Comparison of ENCODE assay signal across 24 cellular contexts in the genomic region with DNA sequence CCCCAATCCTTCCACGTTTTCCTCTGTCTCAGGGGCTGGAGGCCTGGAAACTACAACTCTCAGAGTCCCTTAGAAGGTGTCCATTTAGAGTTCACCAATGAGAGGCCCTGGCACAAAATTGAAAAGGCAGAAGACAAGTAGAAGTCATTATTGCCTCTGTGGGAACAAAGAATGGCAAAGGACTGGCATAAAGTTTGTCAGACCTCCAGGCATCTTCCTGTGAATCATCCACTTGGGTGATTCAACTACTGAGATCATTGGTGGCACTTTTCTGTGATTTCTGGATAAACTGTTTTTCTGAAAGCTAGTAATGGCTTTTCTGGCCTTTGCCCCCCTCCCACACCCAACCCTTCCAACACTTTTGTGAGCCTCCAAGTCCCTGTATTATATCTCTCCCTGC. TPM values are rescaled to one million over a fixed set of nuclear protein-coding genes. Genes with fewer than 3 reads are reported as not detected.
DNase-seq lines count a peak whose midpoint lies in the region.
"Had no signal": no experiment of that assay in that cellular context is flagged by ENCODE, and none has a peak within 500 bp of the region (broad histone marks: within the 10 kb centered on the region; RNA-seq: fewer than 3 reads in every experiment).

No MANE protein-coding gene starts in this region.

- H3K36me3 Mint-ChIP-seq in activated CD4-positive, alpha-beta memory T cell treated with anti-CD3 and anti-CD28 coated beads for 36 hours: no peaks in the 10 kb centered on the region
- H3K36me3 Mint-ChIP-seq in activated CD4-positive, alpha-beta memory T cell treated with anti-CD3 and anti-CD28 coated beads, Interleukin-2, amount 10 ng/mL, durations not matched to agents 7 days and 5 days (ENCODE audit: low read depth): no peaks in the 10 kb centered on the region
- H3K36me3 Mint-ChIP-seq in activated T-helper 2 cell treated with anti-CD3 and anti-CD28 coated beads, Interferon-gamma antibody, Interleukin-2, Interleukin-4, amounts not matched to agents 10 μg/mL and 5 μg/mL and 100 μg/mL, durations not matched to agents 14 hours and 24 hours and 36 hours (ENCODE audit: low read depth): no peaks in the 10 kb centered on the region
- H3K36me3 Mint-ChIP-seq: memory B cell had no signal

- H3K4me1 Mint-ChIP-seq in activated CD4-positive, alpha-beta memory T cell treated with anti-CD3 and anti-CD28 coated beads for 36 hours (ENCODE audit: low read depth): peaks cover 11% of the 10 kb centered on the region
- H3K4me1 Mint-ChIP-seq in activated CD4-positive, alpha-beta memory T cell treated with anti-CD3 and anti-CD28 coated beads, Interleukin-2, amount 10 ng/mL, durations not matched to agents 7 days and 5 days: peaks cover 8% of the 10 kb centered on the region
- peaks cover 15% of the 10 kb centered on the region for H3K4me1 Mint-ChIP-seq in activated T-helper 2 cell treated with anti-CD3 and anti-CD28 coated beads, Interferon-gamma antibody, Interleukin-2, Interleukin-4, amounts not matched to agents 10 μg/mL and 5 μg/mL and 100 μg/mL, durations not matched to agents 14 hours and 24 hours and 36 hours (ENCODE audit: low read depth)
- H3K4me1 Mint-ChIP-seq: H9 had no signal

- POLR2A ChIA-PET in activated CD4-positive, alpha-beta memory T cell treated with anti-CD3 and anti-CD28 coated beads for 36 hours (lab: Charles Lee): no interaction called here
- POLR2A ChIA-PET in activated CD4-positive, alpha-beta memory T cell treated with anti-CD3 and anti-CD28 coated beads, Interleukin-2, amount 10 ng/mL, durations not matched to agents 7 days and 5 days (lab: Charles Lee): no interaction called here

- H3K9me3 Mint-ChIP-seq in activated CD4-positive, alpha-beta memory T cell treated with anti-CD3 and anti-CD28 coated beads for 36 hours: no peaks in the 10 kb centered on the region
- H3K9me3 Mint-ChIP-seq in activated CD4-positive, alpha-beta memory T cell treated with anti-CD3 and anti-CD28 coated beads, Interleukin-2, amount 10 ng/mL, durations not matched to agents 7 days and 5 days: no peaks in the 10 kb centered on the region
- H3K9me3 Mint-ChIP-seq in activated T-helper 2 cell treated with anti-CD3 and anti-CD28 coated beads, Interferon-gamma antibody, Interleukin-2, Interleukin-4, amounts not matched to agents 10 μg/mL and 5 μg/mL and 100 μg/mL, durations not matched to agents 14 hours and 24 hours and 36 hours: no peaks in the 10 kb centered on the region
- H3K9me3 Mint-ChIP-seq: H9, memory B cell had no signal

- intact Hi-C loops in activated CD4-positive, alpha-beta memory T cell treated with anti-CD3 and anti-CD28 coated beads for 36 hours (cut with micrococcal nuclease): no loop called here
- intact Hi-C loops in activated T-helper 2 cell treated with anti-CD3 and anti-CD28 coated beads, Interferon-gamma antibody, Interleukin-2, Interleukin-4, amounts not matched to agents 10 μg/mL and 5 μg/mL and 100 μg/mL, durations not matched to agents 14 hours and 24 hours and 36 hours (cut with micrococcal nuclease): loop anchor here (1.0 kb wide), 1 partner anchor 33 kb away; no protein-coding TSS in a partner anchor

- CTCF ChIA-PET in activated CD4-positive, alpha-beta memory T cell treated with anti-CD3 and anti-CD28 coated beads for 36 hours (lab: Charles Lee): interaction anchor here (2.8 kb wide), 1 partner anchor 10 kb away, joined by 12 read pairs; no protein-coding TSS in a partner anchor
- CTCF ChIA-PET in activated CD4-positive, alpha-beta memory T cell treated with anti-CD3 and anti-CD28 coated beads, Interleukin-2, amount 10 ng/mL, durations not matched to agents 7 days and 5 days (lab: Charles Lee): no interaction called here

- peaks cover 3% of the 10 kb centered on the region for H3K27me3 Mint-ChIP-seq in activated CD4-positive, alpha-beta memory T cell treated with anti-CD3 and anti-CD28 coated beads for 36 hours
- peaks cover 3% of the 10 kb centered on the region for H3K27me3 Mint-ChIP-seq in activated CD4-positive, alpha-beta memory T cell treated with anti-CD3 and anti-CD28 coated beads, Interleukin-2, amount 10 ng/mL, durations not matched to agents 7 days and 5 days
- no peaks in the 10 kb centered on the region for H3K27me3 Mint-ChIP-seq in activated T-helper 2 cell treated with anti-CD3 and anti-CD28 coated beads, Interferon-gamma antibody, Interleukin-2, Interleukin-4, amounts not matched to agents 10 μg/mL and 5 μg/mL and 100 μg/mL, durations not matched to agents 14 hours and 24 hours and 36 hours (ENCODE audit: low read depth)
- H3K27me3 Mint-ChIP-seq: memory B cell had no signal

- peak; percentile 14 for DNase-seq in activated CD4-positive, alpha-beta memory T cell treated with anti-CD3 and anti-CD28 coated beads for 36 hours
- DNase-seq in activated CD4-positive, alpha-beta memory T cell treated with anti-CD3 and anti-CD28 coated beads, Interleukin-2, amount 10 ng/mL, durations not matched to agents 7 days and 5 days: no peak
- DNase-seq in ELR (ENCODE audit: low read depth): peak; percentile 20
- DNase-seq in RPMI7951 (ENCODE audit: low read depth): peak; percentile 22
- DNase-seq in kidney tubule cell (ENCODE audit: low spot score): peak; percentile 76
- no peak for DNase-seq in HuH-7 (ENCODE audit: low spot score)
- no peak for DNase-seq in GM19240 (ENCODE audit: insufficient read length, low spot score)
- DNase-seq in activated T-helper 2 cell treated with anti-CD3 and anti-CD28 coated beads, Interferon-gamma antibody, Interleukin-2, Interleukin-4, amounts not matched to agents 10 μg/mL and 5 μg/mL and 100 μg/mL, durations not matched to agents 14 hours and 24 hours and 36 hours (ENCODE audit: low spot score): no peak
- DNase-seq: activated CD4-positive, alpha-beta T cell treated with anti-CD3 and anti-CD28 coated beads, Interleukin-2, amount 50 U/mL, for 4 hours; activated T-cell treated with anti-CD3 and anti-CD28 coated beads for 4 hours; Caco-2; DMS79; glutamatergic neuron; H9; left cardiac atrium; NCI-H2029 treated with DMSO at 0.1 percent for 48 hours; NCI-H226; NCI-H748 treated with DMSO at 0.1 percent for 48 hours; WERI-Rb-1 had no signal

- H3K27ac Mint-ChIP-seq in activated CD4-positive, alpha-beta memory T cell treated with anti-CD3 and anti-CD28 coated beads for 36 hours: no peak overlapping the region
- H3K27ac Mint-ChIP-seq in activated CD4-positive, alpha-beta memory T cell treated with anti-CD3 and anti-CD28 coated beads, Interleukin-2, amount 10 ng/mL, durations not matched to agents 7 days and 5 days: no peak overlapping the region
- no peak overlapping the region for H3K27ac Mint-ChIP-seq in activated T-helper 2 cell treated with anti-CD3 and anti-CD28 coated beads, Interferon-gamma antibody, Interleukin-2, Interleukin-4, amounts not matched to agents 10 μg/mL and 5 μg/mL and 100 μg/mL, durations not matched to agents 14 hours and 24 hours and 36 hours
- H3K27ac Mint-ChIP-seq: H9, memory B cell, progenitor cell of endocrine pancreas had no signal

- no peak overlapping the region for H3K4me3 Mint-ChIP-seq in activated CD4-positive, alpha-beta memory T cell treated with anti-CD3 and anti-CD28 coated beads for 36 hours
- H3K4me3 Mint-ChIP-seq in activated CD4-positive, alpha-beta memory T cell treated with anti-CD3 and anti-CD28 coated beads, Interleukin-2, amount 10 ng/mL, durations not matched to agents 7 days and 5 days: no peak overlapping the region
- H3K4me3 Mint-ChIP-seq in activated T-helper 2 cell treated with anti-CD3 and anti-CD28 coated beads, Interferon-gamma antibody, Interleukin-2, Interleukin-4, amounts not matched to agents 10 μg/mL and 5 μg/mL and 100 μg/mL, durations not matched to agents 14 hours and 24 hours and 36 hours (ENCODE audit: low read depth): no peak overlapping the region
- H3K4me3 Mint-ChIP-seq: H9, memory B cell had no signal

RNA-seq across cellular contexts. Expression of gene C12orf42, which starts 42.6 kb away (rescaled TPM):
- not detected for total RNA-seq in activated CD4-positive, alpha-beta memory T cell treated with anti-CD3 and anti-CD28 coated beads for 36 hours
- under 1 TPM; 0.25 to 0.48 TPM for total RNA-seq in activated CD4-positive, alpha-beta memory T cell treated with anti-CD3 and anti-CD28 coated beads, Interleukin-2, amount 10 ng/mL, durations not matched to agents 7 days and 5 days
- total RNA-seq in RPMI7951 (2014; rRNA removed; shearing (Covaris generic)): not detected in 2 replicates
- not detected in 2 replicates for total RNA-seq in activated T-helper 2 cell treated with anti-CD3 and anti-CD28 coated beads, Interferon-gamma antibody, Interleukin-2, Interleukin-4, amounts not matched to agents 10 μg/mL and 5 μg/mL and 100 μg/mL, durations not matched to agents 14 hours and 24 hours and 36 hours
- total RNA-seq: Caco-2, cardiac septum, H9, left cardiac atrium, Right ventricle myocardium inferior had no signal

RNA-seq across cellular contexts. Expression of gene STAB2, which starts 48.7 kb away (rescaled TPM):
- not detected for total RNA-seq in activated CD4-positive, alpha-beta memory T cell treated with anti-CD3 and anti-CD28 coated beads for 36 hours
- not detected for total RNA-seq in activated CD4-positive, alpha-beta memory T cell treated with anti-CD3 and anti-CD28 coated beads, Interleukin-2, amount 10 ng/mL, durations not matched to agents 7 days and 5 days
- not detected in 2 replicates for total RNA-seq in RPMI7951 (2014; rRNA removed; shearing (Covaris generic))
- not detected in 2 replicates for total RNA-seq in activated T-helper 2 cell treated with anti-CD3 and anti-CD28 coated beads, Interferon-gamma antibody, Interleukin-2, Interleukin-4, amounts not matched to agents 10 μg/mL and 5 μg/mL and 100 μg/mL, durations not matched to agents 14 hours and 24 hours and 36 hours
- total RNA-seq: GM12878, progenitor cell of endocrine pancreas had no signal

Comparison
In these comparisons a context has a peak if more than half of its experiments do, and no peak if none do; other contexts are left out.
1. DNase-seq: peak in activated CD4-positive, alpha-beta memory T cell treated with anti-CD3 and anti-CD28 coated beads for 36 hours (single experiment), ELR (single experiment), RPMI7951 (single experiment) and kidney tubule cell (single experiment); none in activated CD4-positive, alpha-beta memory T cell treated with anti-CD3 and anti-CD28 coated beads, Interleukin-2, amount 10 ng/mL, durations not matched to agents 7 days and 5 days (single experiment), HuH-7 (single experiment), GM19240 (single experiment) and activated T-helper 2 cell treated with anti-CD3 and anti-CD28 coated beads, Interferon-gamma antibody, Interleukin-2, Interleukin-4, amounts not matched to agents 10 μg/mL and 5 μg/mL and 100 μg/mL, durations not matched to agents 14 hours and 24 hours and 36 hours (single experiment).